Comparison of ENCODE assay signal across 1 cellular context in genomic region chr6:151481752-151482151, GRCh38.
TF ChIP-seq lines count a peak whose summit lies in the region.

No MANE protein-coding gene starts in this region.

TF ChIP-seq in GM12878, 131 proteins besides CTCF, POLR2A, EP300 and RAD21:
- no peak for TF ChIP-seq RFX5 (IDR thresholded peaks at IDR 0.05; ENCODE audit: low read depth, low read length)
- TF ChIP-seq MXI1 (IDR thresholded peaks at IDR 0.05; ENCODE audit: low read depth, low read length): no peak
- TF ChIP-seq HCFC1 (IDR thresholded peaks at IDR 0.05; ENCODE audit: low read length): no peak
- TF ChIP-seq SP1 (IDR thresholded peaks at IDR 0.05; ENCODE audit: low read depth, low read length): no peak
- TF ChIP-seq SUZ12 (IDR thresholded peaks at IDR 0.05; ENCODE audit: unreplicated experiment): no peak
- TF ChIP-seq CBX3 (IDR thresholded peaks at IDR 0.05; ENCODE audit: borderline replicate concordance, low read depth): no peak
- TF ChIP-seq TBL1XR1 (IDR thresholded peaks at IDR 0.05; ENCODE audit: low read depth, low read length): no peak
- no peak for TF ChIP-seq KAT2A (conservative IDR thresholded peaks at IDR 0.05; ENCODE audit: control insufficient read depth, low read depth, low read length)
- no peak for TF ChIP-seq GATAD2B (conservative IDR thresholded peaks at IDR 0.05; ENCODE audit: low read depth)
- TF ChIP-seq HSF1 (IDR thresholded peaks at IDR 0.05; ENCODE audit: low read depth, low read length): no peak
- TF ChIP-seq WRNIP1 (IDR thresholded peaks at IDR 0.05; ENCODE audit: borderline replicate concordance, low read depth, low read length): no peak
- no peak for TF ChIP-seq TCF12 (IDR thresholded peaks at IDR 0.05; ENCODE audit: low read depth, low read length)
- no peak for TF ChIP-seq EED (IDR thresholded peaks at IDR 0.05; ENCODE audit: low read depth)
- no peak for TF ChIP-seq CEBPZ (IDR thresholded peaks at IDR 0.05; ENCODE audit: low read depth, low read length)
